ENCODE assay signal across 1 cellular context in the genomic region with DNA sequence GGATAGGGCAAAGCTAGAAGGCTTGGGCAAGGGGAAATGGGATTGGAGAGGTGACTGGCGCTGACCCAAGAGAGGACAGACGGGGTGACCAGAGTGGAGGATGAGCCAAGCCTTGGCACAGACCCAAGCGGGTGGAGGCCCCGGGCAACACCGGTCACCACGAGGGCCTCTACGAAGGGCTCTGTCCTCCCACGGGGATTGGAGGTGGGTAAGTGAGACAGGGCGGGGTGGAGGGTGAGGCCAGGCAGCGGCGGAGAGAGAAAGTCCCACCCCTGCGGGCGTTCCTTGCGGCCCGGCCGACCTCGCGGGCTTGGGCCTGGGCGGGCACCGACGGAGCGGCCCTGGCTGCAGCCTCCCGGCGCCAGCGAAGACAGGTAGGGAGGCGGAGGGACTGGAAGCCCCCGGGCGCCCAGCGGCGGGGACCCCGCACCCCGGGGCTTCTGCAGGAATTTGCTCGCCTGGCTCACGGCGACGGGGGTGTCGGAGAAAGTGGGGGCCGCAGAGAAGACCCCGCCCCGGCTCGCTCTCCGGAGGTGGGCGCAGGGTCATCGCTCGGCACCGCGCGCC.
TF ChIP-seq lines count a peak whose summit lies in the region.

Gene PAPLN, plus strand, starts transcription at position 288 of the 567 bp plus-strand sequence. CDS start 2,273 bp downstream, outside the sequence.

TF ChIP-seq in IMR-90, 13 proteins besides CTCF, POLR2A, EP300 and RAD21:
- TF ChIP-seq RCOR1 (IDR thresholded peaks at IDR 0.05; ENCODE audit: insufficient replicate concordance, low read length) (no peak), NFE2L2 (IDR thresholded peaks at IDR 0.05; ENCODE audit: low read depth, low read length) (no peak), SMC3 (IDR thresholded peaks at IDR 0.05; ENCODE audit: low read depth, low read length) (no peak), MAZ (IDR thresholded peaks at IDR 0.05; ENCODE audit: borderline replicate concordance, low read depth, low read length) (no peak), FOS (IDR thresholded peaks at IDR 0.05; ENCODE audit: low read depth, low read length) (no peak), RFX5 (IDR thresholded peaks at IDR 0.05; ENCODE audit: low read depth, low read length) (no peak), USF2 (IDR thresholded peaks at IDR 0.05; ENCODE audit: low read depth, low read length) (no peak), MAFK (IDR thresholded peaks at IDR 0.05; ENCODE audit: low read depth, low read length) (no peak), CHD1 (IDR thresholded peaks at IDR 0.05; ENCODE audit: low read depth, low read length) (no peak), BHLHE40 (IDR thresholded peaks at IDR 0.05; ENCODE audit: low read depth, low read length) (no peak), CEBPB (IDR thresholded peaks at IDR 0.05; ENCODE audit: low read depth, low read length) (no peak), MXI1 (IDR thresholded peaks at IDR 0.05; ENCODE audit: borderline replicate concordance, low read depth, low read length) (no peak)
- TF ChIP-seq, protein P1, sequence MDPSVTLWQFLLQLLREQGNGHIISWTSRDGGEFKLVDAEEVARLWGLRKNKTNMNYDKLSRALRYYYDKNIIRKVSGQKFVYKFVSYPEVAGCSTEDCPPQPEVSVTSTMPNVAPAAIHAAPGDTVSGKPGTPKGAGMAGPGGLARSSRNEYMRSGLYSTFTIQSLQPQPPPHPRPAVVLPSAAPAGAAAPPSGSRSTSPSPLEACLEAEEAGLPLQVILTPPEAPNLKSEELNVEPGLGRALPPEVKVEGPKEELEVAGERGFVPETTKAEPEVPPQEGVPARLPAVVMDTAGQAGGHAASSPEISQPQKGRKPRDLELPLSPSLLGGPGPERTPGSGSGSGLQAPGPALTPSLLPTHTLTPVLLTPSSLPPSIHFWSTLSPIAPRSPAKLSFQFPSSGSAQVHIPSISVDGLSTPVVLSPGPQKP (IDR thresholded peaks at IDR 0.05; ENCODE audit: borderline replicate concordance, low read depth, low read length) = no peak
